8 cellular contexts compared by ENCODE assay signal in genomic region chr5:60843693-60844428, GRCh38. TPM values are rescaled to one million over a fixed set of nuclear protein-coding genes. Genes with fewer than 3 reads are reported as not detected.
DNase-seq lines count a peak whose midpoint lies in the region; ATAC-seq and TF ChIP-seq lines count a peak whose summit lies in the region.

TSS of gene ELOVL7 (minus strand) at chr5:60844269. CDS start at chr5:60787397, 56,872 bp downstream.

- H3K9me3 ChIP-seq in OCI-LY1 (ENCODE audit: low read length) (no peaks in the 10 kb centered on the region), right cardiac atrium (ENCODE audit: control insufficient read depth, low read length) (no peaks in the 10 kb centered on the region), prostate gland (no peaks in the 10 kb centered on the region)

- intact Hi-C loops in right cardiac atrium (cut with DNase I) (no loop called here), prostate gland (cut with DNase I) (no loop called here)

- WGBS in right cardiac atrium = under 1% methylated on average over 97 of the region's 98 CpGs
- WGBS in prostate gland = 1% methylated on average over 44 of the region's 98 CpGs

- no peaks in the 10 kb centered on the region for H3K36me3 Mint-ChIP-seq in activated naive CD8-positive, alpha-beta T cell treated with anti-CD3 and anti-CD28 coated beads for 36 hours

- no peak within 1 kb of the TSS for H2AFZ ChIP-seq in OCI-LY1 (ENCODE audit: low read length)

- H3K9me2 ChIP-seq in OCI-LY1 (ENCODE audit: low read depth, low read length) = no peaks in the 10 kb centered on the region

- H3K9me3 Mint-ChIP-seq in activated naive CD8-positive, alpha-beta T cell treated with anti-CD3 and anti-CD28 coated beads for 36 hours = no peaks in the 10 kb centered on the region

- H3K27ac Mint-ChIP-seq in activated naive CD8-positive, alpha-beta T cell treated with anti-CD3 and anti-CD28 coated beads for 36 hours = no peak within 1 kb of the TSS

- no peaks in the 10 kb centered on the region for H4K20me1 ChIP-seq in OCI-LY1 (ENCODE audit: insufficient read depth, low read length)

- H3K36me3 ChIP-seq in OCI-LY1 (ENCODE audit: insufficient read depth, low read length) = no peaks in the 10 kb centered on the region
- H3K36me3 ChIP-seq in prostate gland = no peaks in the 10 kb centered on the region

- peak within 1 kb of the TSS; percentile 81 for H3K4me3 Mint-ChIP-seq in activated naive CD8-positive, alpha-beta T cell treated with anti-CD3 and anti-CD28 coated beads for 36 hours

- H3K9ac ChIP-seq in OCI-LY1 (ENCODE audit: low read length) = peak within 1 kb of the TSS; percentile 54

- H3K27me3 ChIP-seq in OCI-LY1 (ENCODE audit: insufficient read depth, low read length) = no peaks in the 10 kb centered on the region
- H3K27me3 ChIP-seq in right cardiac atrium (ENCODE audit: control insufficient read depth, insufficient read depth) = no peaks in the 10 kb centered on the region
- no peaks in the 10 kb centered on the region for H3K27me3 ChIP-seq in prostate gland (replicated peaks; ENCODE audit: insufficient read depth)

- H3K27me3 Mint-ChIP-seq in activated naive CD8-positive, alpha-beta T cell treated with anti-CD3 and anti-CD28 coated beads for 36 hours = peaks cover 67% of the 10 kb centered on the region

- no peaks in the 10 kb centered on the region for H3K79me2 ChIP-seq in OCI-LY1 (ENCODE audit: insufficient read depth, low read length)

- no peaks in the 10 kb centered on the region for H3F3A ChIP-seq in OCI-LY1 (ENCODE audit: insufficient read depth, low read length)

- TF ChIP-seq CTCF in GM20000 (IDR thresholded peaks at IDR 0.05; ENCODE audit: extremely low read depth, missing control alignments) (peak; percentile 62), OCI-LY1 (IDR thresholded peaks at IDR 0.05; ENCODE audit: low read length) (peak; percentile 17; the same call in 1 of the 2 replicates), prostate gland (IDR thresholded peaks at IDR 0.05) (peak; percentile 9 to 58 (median 39))

- H3K27ac ChIP-seq in OCI-LY1 (ENCODE audit: low read depth, low read length, poor library complexity, severe bottlenecking) = no peak within 1 kb of the TSS
- H3K27ac ChIP-seq in right cardiac atrium (ENCODE audit: low read length) = no peak within 1 kb of the TSS
- H3K27ac ChIP-seq in prostate gland = peak within 1 kb of the TSS; percentile 82 to 86

- peak; percentile 95 for TF ChIP-seq POLR2A in prostate gland (IDR thresholded peaks at IDR 0.05)

- ATAC-seq in HG03565 (IDR thresholded peaks at IDR 0.05; ENCODE audit: unreplicated experiment) = peak; percentile 81
- ATAC-seq in right cardiac atrium = peak; percentile 83 to 88

- H3K4me2 ChIP-seq in OCI-LY1 (ENCODE audit: low read length) = peak within 1 kb of the TSS; percentile 77

- H3K4me3 ChIP-seq in OCI-LY1 (ENCODE audit: low read depth, low read length, poor library complexity, severe bottlenecking) (peak within 1 kb of the TSS; percentile 83), right cardiac atrium (ENCODE audit: low read length) (peak within 1 kb of the TSS; percentile 76), prostate gland (peak within 1 kb of the TSS; percentile 77 to 89)

- DNase-seq in DMS53 treated with DMSO at 0.1 percent for 48 hours (lab: John Stamatoyannopoulos, UW; ENCODE audit: unreplicated experiment) (peak; percentile 70), GM20000 (ENCODE audit: low spot score) (peak; percentile 89), right cardiac atrium (peak; percentile 32 to 64 (median 52)), prostate gland (ENCODE audit: low spot score) (peak; percentile 89), cerebellar nuclear complex (lab: John Stamatoyannopoulos, UW) (no peak)
- peak; percentile 77 for DNase-seq in activated naive CD8-positive, alpha-beta T cell treated with anti-CD3 and anti-CD28 coated beads for 36 hours

- H3K4me1 ChIP-seq in OCI-LY1 (ENCODE audit: insufficient read depth, low read length, severe bottlenecking) (peaks cover 5% of the 10 kb centered on the region), right cardiac atrium (ENCODE audit: control insufficient read depth, insufficient read depth, low read length) (no peaks in the 10 kb centered on the region), prostate gland (replicated peaks) (no peaks in the 10 kb centered on the region)

- H3K4me1 Mint-ChIP-seq in activated naive CD8-positive, alpha-beta T cell treated with anti-CD3 and anti-CD28 coated beads for 36 hours = peaks cover 11% of the 10 kb centered on the region

RNA-seq across cellular contexts. Expression of gene ELOVL7, which starts in this region (rescaled TPM):
- under 1 TPM; 0.31 to 0.32 TPM for total RNA-seq in activated naive CD8-positive, alpha-beta T cell treated with anti-CD3 and anti-CD28 coated beads for 36 hours
- under 1 TPM; 0.29 to 0.97 (median 0.36) TPM for total RNA-seq in right cardiac atrium
- polyA plus RNA-seq in right cardiac atrium = 0.63 TPM
- 10 to 100 TPM; 15.7 to 23.8 TPM for total RNA-seq in prostate gland

Comparison
In these comparisons a context has a peak if more than half of its experiments do, and no peak if none do; other contexts are left out.
1. RNA of gene ELOVL7 (total RNA-seq): 15.7 to 23.8 TPM in prostate gland; 0.29 to 0.97 TPM in right cardiac atrium and 0.31 to 0.32 TPM in activated naive CD8-positive, alpha-beta T cell treated with anti-CD3 and anti-CD28 coated beads for 36 hours; every median in the first group is over 4 times any median in the second.
2. Peak in DNase-seq in activated naive CD8-positive, alpha-beta T cell treated with anti-CD3 and anti-CD28 coated beads for 36 hours; RNA of the gene not detected or under 1 TPM.
3. Peak in DNase-seq, ATAC-seq and H3K4me3 ChIP-seq in right cardiac atrium; RNA of the gene not detected or under 1 TPM.
4. DNase-seq: peak in DMS53 treated with DMSO at 0.1 percent for 48 hours (single experiment), GM20000 (single experiment) and prostate gland (single experiment); none in cerebellar nuclear complex (0 of 2).
5. H3K27ac ChIP-seq: peak in prostate gland (2 of 2); none in OCI-LY1 (single experiment) and right cardiac atrium (single experiment).
6. Peak in every context shown above with its lines, with median percentiles within 50 percentile points of each other: CTCF ChIP-seq and H3K4me3 ChIP-seq.